Comparison of ENCODE assay signal across 19 cellular contexts in the genomic region with DNA sequence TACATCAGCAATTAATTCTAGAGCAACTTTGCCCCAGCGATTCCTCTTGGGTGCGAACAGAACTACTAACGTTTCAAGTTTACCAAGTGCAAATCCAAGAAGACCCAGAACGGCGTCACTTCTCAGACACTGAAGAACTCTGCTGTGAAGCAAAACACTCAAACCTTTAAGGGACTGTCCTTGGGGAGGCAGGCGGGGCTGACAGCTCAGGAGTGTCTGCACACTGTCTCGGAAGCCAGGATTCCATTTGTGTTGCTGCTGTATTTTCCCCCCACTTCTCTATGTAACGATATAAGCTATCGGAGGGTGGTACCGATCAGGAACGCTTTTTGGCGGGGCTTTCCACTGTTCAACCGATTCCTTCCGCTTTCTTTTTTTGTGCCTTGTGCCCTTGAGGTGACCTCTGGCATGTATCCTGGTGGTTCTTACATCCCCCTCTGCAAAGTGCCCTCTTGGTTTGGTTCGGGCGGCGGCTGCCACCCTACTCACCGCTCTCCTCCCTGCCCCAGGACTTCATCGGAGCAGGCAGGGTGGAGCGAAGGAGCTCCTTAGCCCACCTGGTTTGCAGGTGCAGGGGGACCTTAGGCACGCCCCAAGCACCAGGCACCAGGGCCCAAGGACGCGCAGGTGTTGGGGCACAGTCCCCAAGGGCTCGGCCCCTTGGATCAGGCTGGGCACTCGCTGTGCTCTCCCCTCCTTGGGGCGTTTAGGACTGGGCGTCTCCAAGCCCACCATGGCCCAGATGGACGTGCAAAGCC.
"Had no signal": no experiment of that assay in that cellular context is flagged by ENCODE, and none has a peak within 500 bp of the region (broad histone marks: within the 10 kb centered on the region; RNA-seq: fewer than 3 reads in every experiment).

No MANE protein-coding gene starts in this region.

- H3K9me3 ChIP-seq: lower lobe of right lung, right atrium auricular region, suprapubic skin had no signal

- ATAC-seq: activated CD4-positive, CD25-positive, alpha-beta regulatory T cell treated with anti-CD3 and anti-CD28 coated beads, Interleukin-2, amount 50 U/mL, for 24 hours; activated naive CD8-positive, alpha-beta T cell treated with anti-CD3 and anti-CD28 coated beads, Interleukin-2, amount 50 U/mL, for 24 hours; activated T-helper 17 cell treated with anti-CD3 and anti-CD28 coated beads, Interleukin-2, amount 50 U/mL, for 72 hours; left cardiac atrium; lower lobe of right lung had no signal

- H3K9ac ChIP-seq: parathyroid adenoma had no signal

- DNase-seq: activated CD4-positive, alpha-beta T cell treated with anti-CD3 and anti-CD28 coated beads, Interleukin-2, amount 50 U/mL, for 1 hour; activated naive CD4-positive, alpha-beta T cell treated with Interleukin-2 at 50 U/mL for 16 hours; activated naive CD8-positive, alpha-beta T cell treated with anti-CD3 and anti-CD28 coated beads, Interleukin-2, amount 50 U/mL, for 24 hours; aorta; cerebellar nuclear complex; effector CD8-positive, alpha-beta T cell; foreskin melanocyte; lower lobe of right lung; small intestine; stimulated activated CD4-positive, alpha-beta T cell treated with anti-CD3 and anti-CD28 coated beads, Interleukin-4, amount 100 ng/mL, for 4 hours; stimulated activated CD8-positive, alpha-beta memory T cell treated with anti-CD3 and anti-CD28 coated beads, Interleukin-4, amount 100 ng/mL, for 48 hours; stimulated activated naive CD4-positive, alpha-beta T cell treated with Interleukin-2 at 50 U/mL for 16 hours had no signal

- H3K4me3 ChIP-seq: lower lobe of right lung, right atrium auricular region, suprapubic skin had no signal

- FAIRE-seq: small intestine, TTC549 had no signal

- H2AFZ ChIP-seq: parathyroid adenoma had no signal

- H3K27ac ChIP-seq: lower lobe of right lung, parathyroid adenoma, right atrium auricular region, suprapubic skin had no signal

- H3K27me3 ChIP-seq: right atrium auricular region, suprapubic skin had no signal
